Comparison of ENCODE assay signal across 7 cellular contexts in the genomic region with DNA sequence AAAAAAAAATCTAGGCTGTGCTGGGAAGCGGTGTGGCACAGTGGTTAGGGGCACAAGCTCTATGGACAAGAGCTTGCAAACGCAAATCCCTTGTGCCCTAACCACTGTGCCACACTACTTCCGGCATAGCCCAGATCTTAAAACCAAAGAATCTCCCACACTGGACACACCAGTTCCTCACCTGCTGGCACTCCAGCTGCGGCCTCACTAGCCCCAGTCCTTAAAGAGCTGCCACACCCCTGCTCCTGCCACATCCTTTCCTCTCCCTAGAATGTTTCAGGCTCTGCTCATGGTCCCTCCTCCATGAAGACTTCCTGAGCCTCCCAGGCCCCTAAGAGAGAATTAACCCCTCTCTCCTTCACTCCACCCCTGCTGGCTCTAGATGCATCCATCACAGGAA.
"Had no signal": no experiment of that assay in that cellular context is flagged by ENCODE, and none has a peak within 500 bp of the region (broad histone marks: within the 10 kb centered on the region; RNA-seq: fewer than 3 reads in every experiment).

No MANE protein-coding gene starts in this region.

- H3K4me3 Mint-ChIP-seq: IgD-negative memory B cell had no signal

- H3K4me3 ChIP-seq: K562 had no signal

- H3K27ac ChIP-seq: HL-60 had no signal

- H3K27ac Mint-ChIP-seq: IgD-negative memory B cell had no signal

- DNase-seq: IMR-90, KBM-7, KG1 had no signal

- ATAC-seq: HepG2, K562 had no signal
